Comparison of ENCODE assay signal across 22 cellular contexts in genomic region chr9:33426843-33427293, GRCh38. TPM values are rescaled to one million over a fixed set of nuclear protein-coding genes. Genes with fewer than 3 reads are reported as not detected.
A peak's percentile ranks its signal among the peaks of the same experiment; 100 is the strongest.
DNase-seq lines count a peak whose midpoint lies in the region; ATAC-seq and TF ChIP-seq lines count a peak whose summit lies in the region.
"Had no signal": no experiment of that assay in that cellular context is flagged by ENCODE, and none has a peak within 500 bp of the region (broad histone marks: within the 10 kb centered on the region; RNA-seq: fewer than 3 reads in every experiment).

No MANE protein-coding gene starts in this region.

- H2AFZ ChIP-seq in IMR-90 (replicated peaks; ENCODE audit: low read length, poor library complexity) = no peak overlapping the region
- H2AFZ ChIP-seq in parathyroid adenoma = peak overlapping the region; percentile 58

- intact Hi-C loops in CD8-positive, alpha-beta T cell (cut with DNase I, micrococcal nuclease) = no loop called here
- intact Hi-C loops in IMR-90 (cut with micrococcal nuclease) = no loop called here
- intact Hi-C loops in Right ventricle myocardium superior (cut with DNase I) = no loop called here

- no peak overlapping the region for H3K56ac ChIP-seq in IMR-90 (ENCODE audit: extremely low read depth, insufficient read depth, low read length)

- TF ChIP-seq POLR2A in IMR-90 (IDR thresholded peaks at IDR 0.05; ENCODE audit: low read depth, low read length) = no peak

- no peak overlapping the region for H3K4me2 ChIP-seq in IMR-90 (ENCODE audit: low read depth, low read length)
- H3K4me2 ChIP-seq in parathyroid adenoma (ENCODE audit: low read length) = no peak overlapping the region

- H2BK120ac ChIP-seq in IMR-90 (ENCODE audit: low read depth, low read length) = no peak overlapping the region

- H4K5ac ChIP-seq in IMR-90 (ENCODE audit: low read depth, low read length) = no peak overlapping the region

- H3K4me3 ChIP-seq in CD8-positive, alpha-beta T cell (ENCODE audit: low read depth, low read length) = no peak overlapping the region
- H3K4me3 ChIP-seq in IMR-90 (ENCODE audit: insufficient read depth, low read depth, low read length) = no peak overlapping the region
- no peak overlapping the region for H3K4me3 ChIP-seq in parathyroid adenoma (ENCODE audit: low read depth, low read length)
- H3K4me3 ChIP-seq: body of pancreas, heart left ventricle, thyroid gland had no signal

- no TSS peak for BruUV-seq in IMR-90 (replicated peaks; lab: Mats Ljungman, UMichigan)

- peak overlapping the region; percentile 37 for H3K27ac Mint-ChIP-seq in CD8-positive, alpha-beta T cell
- H3K27ac Mint-ChIP-seq: activated naive CD8-positive, alpha-beta T cell; progenitor cell of endocrine pancreas; stimulated activated memory B cell treated with anti-CD40 and anti-IgM and Interleukin-4, amounts not matched to agents 10 μg/mL and 1 μg/mL and 100 μg/mL, for 72 hours had no signal

- H3K27me3 ChIP-seq in CD8-positive, alpha-beta T cell (ENCODE audit: insufficient read depth, low read length) = no peaks in the 10 kb centered on the region
- H3K27me3 ChIP-seq in IMR-90 (ENCODE audit: control insufficient read depth, insufficient read depth, low read length) (no peaks in the 10 kb centered on the region), parathyroid adenoma (ENCODE audit: control insufficient read depth, insufficient read depth, low read length) (no peaks in the 10 kb centered on the region)
- H3K27me3 ChIP-seq: body of pancreas, heart left ventricle, thyroid gland had no signal

- no peak overlapping the region for H3K9ac ChIP-seq in IMR-90 (ENCODE audit: low read depth, low read length)
- H3K9ac ChIP-seq in parathyroid adenoma = no peak overlapping the region

- dilution Hi-C loops in IMR-90 (cut with HindIII; ENCODE audit: low sequenced_read_pairs, unreplicated experiment) = no loop called here

- H2AK9ac ChIP-seq in IMR-90 (replicated peaks; ENCODE audit: low read depth, low read length, poor library complexity) = peak overlapping the region; percentile 48

- H3K36me3 ChIP-seq in CD8-positive, alpha-beta T cell (ENCODE audit: insufficient read depth, low read length) = no peaks in the 10 kb centered on the region
- H3K36me3 ChIP-seq in IMR-90 (ENCODE audit: control insufficient read depth, insufficient read depth, low read length) = no peaks in the 10 kb centered on the region
- H3K36me3 ChIP-seq in parathyroid adenoma (ENCODE audit: control insufficient read depth, insufficient read depth, low read length) = no peaks in the 10 kb centered on the region
- H3K36me3 ChIP-seq: heart left ventricle, thyroid gland had no signal

- no peak overlapping the region for H2AK5ac ChIP-seq in IMR-90 (ENCODE audit: low read depth, low read length)

- 0 out of 2 replicates have a peak, but pooled peaks cover 2% of the 10 kb centered on the region for H3K9me1 ChIP-seq in IMR-90 (ENCODE audit: insufficient read depth, low read length)

- no peaks in the 10 kb centered on the region for H3K36me3 Mint-ChIP-seq in CD8-positive, alpha-beta T cell
- H3K36me3 Mint-ChIP-seq: activated naive CD8-positive, alpha-beta T cell; stimulated activated memory B cell treated with anti-CD40 and anti-IgM and Interleukin-4, amounts not matched to agents 10 μg/mL and 1 μg/mL and 100 μg/mL, for 72 hours had no signal

- no peak overlapping the region for H2BK20ac ChIP-seq in IMR-90 (ENCODE audit: low read depth, low read length)

- H3K23ac ChIP-seq in IMR-90 (ENCODE audit: low read depth, low read length) = no peak overlapping the region

- H3K14ac ChIP-seq in IMR-90 (replicated peaks; ENCODE audit: low read depth, low read length) = no peak overlapping the region

- DNase-seq in CD8-positive, alpha-beta T cell = peak in 4 of 7 experiments; percentile 10 to 45 (median 30)
- DNase-seq in IMR-90 (no peak), ecto neural progenitor cell (ENCODE audit: low spot score) (peak; percentile 30), T-helper 1 cell (no peak), Right ventricle myocardium superior (no peak)
- DNase-seq: activated CD4-positive, alpha-beta T cell treated with anti-CD3 and anti-CD28 coated beads, Interleukin-2, amount 50 U/mL, for 1 hour; AML-193; body of pancreas; Calu3; heart left ventricle; left ventricle myocardium superior; midbrain; RPMI8226; thyroid gland had no signal

- no peaks in the 10 kb centered on the region for H3K9me3 Mint-ChIP-seq in CD8-positive, alpha-beta T cell
- H3K9me3 Mint-ChIP-seq: stimulated activated memory B cell treated with anti-CD40 and anti-IgM and Interleukin-4, amounts not matched to agents 10 μg/mL and 1 μg/mL and 100 μg/mL, for 72 hours had no signal

- H3K4me3 Mint-ChIP-seq in CD8-positive, alpha-beta T cell = no peak overlapping the region
- H3K4me3 Mint-ChIP-seq: activated naive CD8-positive, alpha-beta T cell; stimulated activated memory B cell treated with anti-CD40 and anti-IgM and Interleukin-4, amounts not matched to agents 10 μg/mL and 1 μg/mL and 100 μg/mL, for 72 hours had no signal

- no peak overlapping the region for H4K8ac ChIP-seq in IMR-90 (ENCODE audit: low read depth in 2 of 2, low read length in 2 of 2)

- no peak overlapping the region for H2BK15ac ChIP-seq in IMR-90 (ENCODE audit: low read depth, low read length)

- H3K79me1 ChIP-seq in IMR-90 (ENCODE audit: low read depth in 1 of 2, low read length in 2 of 2) = no peaks in the 10 kb centered on the region

- no peaks in the 10 kb centered on the region for H3K4me1 ChIP-seq in CD8-positive, alpha-beta T cell (ENCODE audit: insufficient read depth, low read length)
- H3K4me1 ChIP-seq in IMR-90 (ENCODE audit: control insufficient read depth, insufficient read depth, low read length) = 0 out of 2 replicates have a peak, but pooled peaks cover 1% of the 10 kb centered on the region
- H3K4me1 ChIP-seq in parathyroid adenoma = no peaks in the 10 kb centered on the region
- H3K4me1 ChIP-seq: body of pancreas, thyroid gland had no signal

- no peak overlapping the region for H3K27ac ChIP-seq in CD8-positive, alpha-beta T cell (ENCODE audit: low read depth, low read length)
- H3K27ac ChIP-seq in IMR-90 (ENCODE audit: insufficient read depth, low read length) (no peak overlapping the region), parathyroid adenoma (no peak overlapping the region)
- H3K27ac ChIP-seq: body of pancreas, heart left ventricle, thyroid gland had no signal

- no peak overlapping the region for H2BK5ac ChIP-seq in IMR-90 (ENCODE audit: low read depth, low read length, poor library complexity, severe bottlenecking)

- no peaks in the 10 kb centered on the region for H3K9me3 ChIP-seq in CD8-positive, alpha-beta T cell (ENCODE audit: low read length)
- H3K9me3 ChIP-seq in IMR-90 (ENCODE audit: control insufficient read depth, insufficient read depth, low read length) = no peaks in the 10 kb centered on the region
- no peaks in the 10 kb centered on the region for H3K9me3 ChIP-seq in parathyroid adenoma (ENCODE audit: control insufficient read depth, low read length)
- H3K9me3 ChIP-seq: body of pancreas, heart left ventricle, thyroid gland had no signal

- CTCF ChIA-PET in CD8-positive, alpha-beta T cell (lab: Charles Lee) = interaction anchor here (0.8 kb wide), 1 partner anchor 17 kb away, joined by 3 read pairs; no protein-coding TSS in a partner anchor
- CTCF ChIA-PET in IMR-90 (lab: Yijun Ruan, JAX) = interaction anchor here (0.6 kb wide), 1 partner anchor 13 kb away, joined by 3 read pairs; no protein-coding TSS in a partner anchor

- H4K91ac ChIP-seq in IMR-90 (ENCODE audit: insufficient read depth, low read depth, low read length) = no peak overlapping the region

- no peaks in the 10 kb centered on the region for H3K27me3 Mint-ChIP-seq in CD8-positive, alpha-beta T cell (ENCODE audit: low read depth)
- H3K27me3 Mint-ChIP-seq: activated naive CD8-positive, alpha-beta T cell; progenitor cell of endocrine pancreas; stimulated activated memory B cell treated with anti-CD40 and anti-IgM and Interleukin-4, amounts not matched to agents 10 μg/mL and 1 μg/mL and 100 μg/mL, for 72 hours had no signal

- POLR2A ChIA-PET in CD8-positive, alpha-beta T cell (lab: Charles Lee) = no interaction called here
- POLR2A ChIA-PET in IMR-90 (lab: Charles Lee; ENCODE audit: unreplicated experiment) = no interaction called here

- no peaks in the 10 kb centered on the region for H4K20me1 ChIP-seq in IMR-90 (ENCODE audit: insufficient read depth, low read length)

- H3K18ac ChIP-seq in IMR-90 (ENCODE audit: low read depth, low read length) = no peak overlapping the region

- H3K79me2 ChIP-seq in parathyroid adenoma = no peaks in the 10 kb centered on the region

- in situ Hi-C loops in IMR-90 (cut with MboI; ENCODE audit: low sequenced_read_pairs) = no loop called here

- WGBS in IMR-90 (ENCODE audit: extremely low coverage in 2 of 2, insufficient read length in 1 of 2), 2 experiments = 76% methylated on average over 6 of the region's 7 CpGs; no CpG with 5 or more reads in 1 of the 2 experiments

- ATAC-seq in CD8-positive, alpha-beta T cell = peak; percentile 62
- no peak for ATAC-seq in IMR-90 (ENCODE audit: low read depth)
- ATAC-seq in GM19328 (IDR thresholded peaks at IDR 0.05; ENCODE audit: unreplicated experiment) = no peak
- no peak for ATAC-seq in Right ventricle myocardium superior (ENCODE audit: poor library complexity)
- ATAC-seq: body of pancreas, HCT116, left ventricle myocardium superior had no signal

- H3K4me1 Mint-ChIP-seq in CD8-positive, alpha-beta T cell (ENCODE audit: low read depth) = no peaks in the 10 kb centered on the region
- H3K4me1 Mint-ChIP-seq: stimulated activated memory B cell treated with anti-CD40 and anti-IgM and Interleukin-4, amounts not matched to agents 10 μg/mL and 1 μg/mL and 100 μg/mL, for 72 hours had no signal

- no peak for TF ChIP-seq CTCF in CD8-positive, alpha-beta T cell (IDR thresholded peaks at IDR 0.05)
- TF ChIP-seq CTCF in IMR-90 (conservative IDR thresholded peaks at IDR 0.05; ENCODE audit: low read depth, low read length) (no peak), parathyroid adenoma (IDR thresholded peaks at IDR 0.05) (no peak)

- H3K4ac ChIP-seq in IMR-90 (ENCODE audit: low read depth, low read length) = no peak overlapping the region

- no peak for TF ChIP-seq RAD21 in IMR-90 (IDR thresholded peaks at IDR 0.05; ENCODE audit: low read length)

RNA-seq across cellular contexts. Expression of gene AQP3, which starts 20.5 kb away (rescaled TPM):
- total RNA-seq in CD8-positive, alpha-beta T cell = 10 to 100 TPM; 48.0 to 50.3 TPM
- total RNA-seq in IMR-90 (2012; rRNA removed) (3.3 and 3.8 TPM in 2 replicates), Right ventricle myocardium superior (16.3 TPM)
- polyA plus RNA-seq in IMR-90 (2012; rRNA removed) = 10.4 and 12.2 TPM in 2 replicates
- 14.4 and 24.3 TPM in 2 replicates for polyA plus RNA-seq in IMR-90 (2012; cell fraction: cytosol; rRNA removed)
- polyA plus RNA-seq in IMR-90 (2012; cell fraction: nucleus; rRNA removed; ENCODE audit: low replicate concordance) = 9.0 and 17.5 TPM in 2 replicates
- polyA plus RNA-seq: neural cell had no signal

RNA-seq across cellular contexts. Expression of gene AQP7, which starts 24.5 kb away (rescaled TPM):
- total RNA-seq in CD8-positive, alpha-beta T cell = not detected
- 0.28 TPM in 1 of 2 replicates, not detected in the other for total RNA-seq in IMR-90 (2012; rRNA removed)
- 0.07 TPM in 1 of 2 replicates, not detected in the other for polyA plus RNA-seq in IMR-90 (2012; rRNA removed)
- polyA plus RNA-seq in IMR-90 (2012; cell fraction: cytosol; rRNA removed) = 0.05 and 0.20 TPM in 2 replicates
- 0.42 and 0.61 TPM in 2 replicates for polyA plus RNA-seq in IMR-90 (2012; cell fraction: nucleus; rRNA removed; ENCODE audit: low replicate concordance)
- 155 TPM for total RNA-seq in Right ventricle myocardium superior
- total RNA-seq: NCI-H460 had no signal
- polyA plus RNA-seq: neural cell had no signal

RNA-seq across cellular contexts. Expression of gene NOL6, which starts 46.9 kb away (rescaled TPM):
- 10 to 100 TPM; 41.8 to 42.3 TPM for total RNA-seq in CD8-positive, alpha-beta T cell
- total RNA-seq in IMR-90 (2012; rRNA removed) = 42.8 and 47.3 TPM in 2 replicates
- 71.7 and 75.1 TPM in 2 replicates for polyA plus RNA-seq in IMR-90 (2012; rRNA removed)
- polyA plus RNA-seq in IMR-90 (2012; cell fraction: cytosol; rRNA removed) = 40.8 and 45.2 TPM in 2 replicates
- polyA plus RNA-seq in IMR-90 (2012; cell fraction: nucleus; rRNA removed; ENCODE audit: low replicate concordance) = 72.9 and 141 TPM in 2 replicates
- 13.0 TPM for total RNA-seq in Right ventricle myocardium superior

Comparison
In these comparisons a context has a peak if more than half of its experiments do, and no peak if none do; other contexts are left out.
1. DNase-seq: peak in CD8-positive, alpha-beta T cell (4 of 7) and ecto neural progenitor cell (single experiment); none in IMR-90 (single experiment), T-helper 1 cell (0 of 5) and Right ventricle myocardium superior (single experiment).
2. RNA of gene AQP7, which starts 24.5 kb away (total RNA-seq): 155 TPM in Right ventricle myocardium superior (single experiment); not detected in CD8-positive, alpha-beta T cell and 0.28 TPM in IMR-90; every median in the first group is over 100 times any median in the second.